Comparison of ENCODE assay signal across 23 cellular contexts in the genomic region with DNA sequence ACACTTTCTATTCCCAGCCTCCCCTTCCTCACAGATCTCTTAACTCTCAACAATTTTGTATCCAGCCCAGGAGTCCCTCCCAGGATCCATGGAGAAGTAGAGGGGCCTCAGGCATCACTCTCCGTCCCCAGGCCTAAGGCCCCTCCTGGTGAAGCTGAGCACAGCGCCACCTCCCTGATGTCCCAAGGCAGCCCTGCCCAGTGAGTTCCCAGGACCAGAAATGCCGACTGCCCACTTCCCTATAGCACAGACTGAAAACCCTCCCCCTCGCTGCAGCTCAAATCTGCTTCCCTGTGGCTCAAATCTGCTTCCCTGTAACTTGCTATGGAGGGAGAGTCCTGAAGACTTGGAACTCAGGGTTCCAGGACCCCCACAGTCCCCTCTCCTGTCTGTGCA. TPM values are rescaled to one million over a fixed set of nuclear protein-coding genes. Genes with fewer than 3 reads are reported as not detected.
DNase-seq lines count a peak whose midpoint lies in the region; ATAC-seq, FAIRE-seq and TF ChIP-seq lines count a peak whose summit lies in the region.
"Had no signal": no experiment of that assay in that cellular context is flagged by ENCODE, and none has a peak within 500 bp of the region (broad histone marks: within the 10 kb centered on the region; RNA-seq: fewer than 3 reads in every experiment).

No MANE protein-coding gene starts in this region.

- peaks cover 24% of the 10 kb centered on the region for H3K27me3 Mint-ChIP-seq in HFFc6 (ENCODE audit: insufficient read depth)
- H3K27me3 Mint-ChIP-seq: activated CD8-positive, alpha-beta T cell treated with anti-CD3 and anti-CD28 coated beads for 36 hours; activated naive CD8-positive, alpha-beta T cell treated with anti-CD3 and anti-CD28 coated beads, Interleukin-2, amount 10 ng/mL, durations not matched to agents 7 days and 5 days; natural killer cell treated with Interleukin-12 subunit alpha and Interleukin-12 subunit beta and Interleukin-15 and Interleukin-18, amount 100 ng/mL, for 72 hours had no signal

- H3K9ac ChIP-seq in H1 (replicated peaks in 1 of 4; ENCODE audit: extremely low read depth in 1 of 4, low read depth in 3 of 4, low read length in 3 of 4): no peak overlapping the region

- FAIRE-seq in H1 (lab: Jason Lieb, UNC): no peak
- FAIRE-seq: D721Med, small intestine had no signal

- no peak overlapping the region for H2BK120ac ChIP-seq in H1 (replicated peaks; ENCODE audit: low read depth, low read length)

- no peak overlapping the region for H2AK5ac ChIP-seq in H1 (ENCODE audit: low read depth, low read length)

- intact Hi-C loops in uterus (cut with DNase I; ENCODE audit: low total_unique reads): no loop called here
- intact Hi-C loops in Right ventricle myocardium inferior (cut with DNase I): no loop called here

- H3K27me3 ChIP-seq in BE2C (no peaks in the 10 kb centered on the region), H1 (replicated peaks in 1 of 4; ENCODE audit: control insufficient read depth in 3 of 4, extremely low read depth in 1 of 4, insufficient read depth in 3 of 4, low read length in 3 of 4) (no peaks in the 10 kb centered on the region), uterus (no peaks in the 10 kb centered on the region)

- H4K91ac ChIP-seq in H1 (replicated peaks; ENCODE audit: insufficient read length, low read length): no peak overlapping the region

- CTCF ChIA-PET in H1 (lab: Charles Lee; ENCODE audit: partially characterized antibody): interaction anchor here (0.8 to 3.2 kb wide), 15 partner anchors 8 to 218 kb away, joined by 3 to 15 read pairs (median 4); no protein-coding TSS in a partner anchor

- TF ChIP-seq RAD21 in H1 (IDR thresholded peaks at IDR 0.05 in 1 of 2, conservative IDR thresholded peaks at IDR 0.05 in 1 of 2; ENCODE audit: low read depth in 2 of 2, low read length in 2 of 2): peak; percentile 14 to 45; a peak in 3 of 4 replicates

- H4K20me1 ChIP-seq in H1 (replicated peaks in 1 of 2; ENCODE audit: control insufficient read depth in 1 of 2, insufficient read depth in 2 of 2, low read length in 2 of 2): no peaks in the 10 kb centered on the region

- H3K79me1 ChIP-seq in H1 (ENCODE audit: low read depth, low read length): no peaks in the 10 kb centered on the region

- no peak for TF ChIP-seq EP300 in H1 (IDR thresholded peaks at IDR 0.05; ENCODE audit: borderline replicate concordance in 1 of 2, low read depth in 2 of 2, low read length in 2 of 2)

- H3K56ac ChIP-seq in H1 (replicated peaks; ENCODE audit: insufficient read length, low read depth, low read length): no peak overlapping the region

- H2BK20ac ChIP-seq in H1 (ENCODE audit: low read length): no peak overlapping the region

- H2BK15ac ChIP-seq in H1 (ENCODE audit: low read length): no peak overlapping the region

- no peaks in the 10 kb centered on the region for H3K79me2 ChIP-seq in H1 (ENCODE audit: control insufficient read depth in 1 of 2, insufficient read depth in 2 of 2, low read length in 2 of 2)

- H3K36me3 Mint-ChIP-seq in HFFc6 (ENCODE audit: low read depth): no peaks in the 10 kb centered on the region
- H3K36me3 Mint-ChIP-seq: activated naive CD8-positive, alpha-beta T cell treated with anti-CD3 and anti-CD28 coated beads, Interleukin-2, amount 10 ng/mL, durations not matched to agents 7 days and 5 days; memory B cell; natural killer cell treated with Interleukin-12 subunit alpha and Interleukin-12 subunit beta and Interleukin-15 and Interleukin-18, amount 100 ng/mL, for 72 hours had no signal

- no peak overlapping the region for H2BK12ac ChIP-seq in H1 (ENCODE audit: low read depth, low read length)

- H2AFZ ChIP-seq in H1 (ENCODE audit: low read length): no peak overlapping the region

- no peaks in the 10 kb centered on the region for H3K9me3 ChIP-seq in BE2C
- H3K9me3 ChIP-seq in H1 (ENCODE audit: insufficient read depth in 2 of 2, low read depth in 1 of 2, low read length in 1 of 2): no peaks in the 10 kb centered on the region
- H3K9me3 ChIP-seq in uterus: no peaks in the 10 kb centered on the region
- H3K9me3 ChIP-seq: esophagus squamous epithelium, prostate gland, SJCRH30 had no signal

- no peak overlapping the region for H3K14ac ChIP-seq in H1 (ENCODE audit: insufficient read length)

- POLR2A ChIA-PET in H1 (lab: Charles Lee; ENCODE audit: partially characterized antibody): interaction anchor here (0.8 kb wide), 1 partner anchor 26 kb away, joined by 3 read pairs; no protein-coding TSS in a partner anchor

- no peaks in the 10 kb centered on the region for H3K23me2 ChIP-seq in H1 (ENCODE audit: low read depth, low read length)

- ATAC-seq in GM19463 (IDR thresholded peaks at IDR 0.05; ENCODE audit: unreplicated experiment) (no peak), Right ventricle myocardium inferior (no peak)
- ATAC-seq: activated CD8-positive, alpha-beta T cell treated with anti-CD3 and anti-CD28 coated beads for 36 hours; natural killer cell treated with Interleukin-12 subunit alpha and Interleukin-12 subunit beta and Interleukin-15 and Interleukin-18, amount 100 ng/mL, for 72 hours had no signal

- H3K4ac ChIP-seq in H1 (replicated peaks; ENCODE audit: insufficient read length, low read depth, low read length): no peak overlapping the region

- DNase-seq in BE2C (no peak), HFFc6 (no peak), OCI-M1 (lab: John Stamatoyannopoulos, UW) (peak; percentile 8), H1 (ENCODE audit: low read depth in 1 of 2, low spot score in 2 of 2) (no peak), NCI-H226 (no peak), uterus (no peak), Right ventricle myocardium inferior (ENCODE audit: missing footprints) (no peak)
- DNase-seq: activated CD8-positive, alpha-beta T cell treated with anti-CD3 and anti-CD28 coated beads for 36 hours; activated naive CD8-positive, alpha-beta T cell treated with anti-CD3 and anti-CD28 coated beads, Interleukin-2, amount 10 ng/mL, durations not matched to agents 7 days and 5 days; activated T-cell treated with anti-CD3 and anti-CD28 coated beads, Interleukin-2, amount 50 U/mL, for 48 hours; esophagus squamous epithelium; GF-D8; KG1; NCI-H1436 treated with DMSO at 0.1 percent for 48 hours; small intestine had no signal

- TF ChIP-seq CTCF in BE2C (IDR thresholded peaks at IDR 0.05; ENCODE audit: low read depth, low read length) (peak; percentile 19; the same call in 1 of the 2 replicates), HFFc6 (IDR thresholded peaks at IDR 0.05) (peak; percentile 37; the same call in 1 of the 2 replicates), H1 (IDR thresholded peaks at IDR 0.05; ENCODE audit: control extremely low read depth in 1 of 3, insufficient read depth in 1 of 3, low read depth in 1 of 3, low read length in 3 of 3) (peak in 2 of 3 experiments; percentile 46 to 47; a peak in 3 of 4 replicates), uterus (IDR thresholded peaks at IDR 0.05) (no peak)

- H3K4me1 ChIP-seq in BE2C (peaks cover 8% of the 10 kb centered on the region), H1 (replicated peaks in 1 of 4; ENCODE audit: control insufficient read depth in 3 of 4, insufficient read depth in 4 of 4, low read length in 3 of 4) (peaks cover 0 to 2% (median 0%) of the 10 kb centered on the region in 4 experiments; a peak in 2 of 7 replicates), uterus (no peaks in the 10 kb centered on the region)
- H3K4me1 ChIP-seq: prostate gland had no signal

- peak overlapping the region; percentile 45; the same call in 1 of the 2 replicates for H4K8ac ChIP-seq in H1 (ENCODE audit: extremely low read depth, insufficient read depth, low read length)

- H4K5ac ChIP-seq in H1 (ENCODE audit: insufficient read length, low read depth, low read length): no peak overlapping the region

- H3K4me1 Mint-ChIP-seq in HFFc6 (ENCODE audit: low read depth): no peaks in the 10 kb centered on the region

- no peak overlapping the region for H3K4me3 Mint-ChIP-seq in HFFc6
- H3K4me3 Mint-ChIP-seq: activated CD8-positive, alpha-beta T cell treated with anti-CD3 and anti-CD28 coated beads for 36 hours; activated naive CD8-positive, alpha-beta T cell treated with anti-CD3 and anti-CD28 coated beads, Interleukin-2, amount 10 ng/mL, durations not matched to agents 7 days and 5 days; memory B cell; natural killer cell treated with Interleukin-12 subunit alpha and Interleukin-12 subunit beta and Interleukin-15 and Interleukin-18, amount 100 ng/mL, for 72 hours had no signal

- no peak overlapping the region for H3K23ac ChIP-seq in H1 (ENCODE audit: insufficient read length)

- H3K36me3 ChIP-seq in BE2C (no peaks in the 10 kb centered on the region), H1 (ENCODE audit: control insufficient read depth in 2 of 4, insufficient read depth in 4 of 4, low read length in 3 of 4) (no peaks in the 10 kb centered on the region), uterus (no peaks in the 10 kb centered on the region)
- H3K36me3 ChIP-seq: esophagus squamous epithelium, prostate gland, SJCRH30 had no signal

- H3K18ac ChIP-seq in H1 (ENCODE audit: extremely low read depth, low read length): no peak overlapping the region

- no peak overlapping the region for H2BK5ac ChIP-seq in H1 (ENCODE audit: low read depth, low read length)

- WGBS in H1 (ENCODE audit: extremely low coverage in 1 of 2, insufficient coverage in 1 of 2, insufficient read length in 1 of 2, insufficient replicate concordance in 2 of 2, low coverage in 1 of 2, low lambda C conversion rate in 2 of 2, missing lambda C conversion rate in 1 of 2), 2 experiments: 68% methylated on average over 4 of the region's 4 CpGs; no CpG with 5 or more reads in 1 of the 2 experiments

- H3K4me3 ChIP-seq in BE2C (ENCODE audit: low read depth, low read length) (no peak overlapping the region), H1 (ENCODE audit: extremely low read depth in 1 of 4, insufficient read depth in 2 of 4, low read depth in 3 of 4, low read length in 4 of 4) (no peak overlapping the region), uterus (no peak overlapping the region)
- H3K4me3 ChIP-seq: esophagus squamous epithelium, prostate gland, SJCRH30 had no signal

- H3K4me2 ChIP-seq in H1 (ENCODE audit: insufficient read depth in 1 of 2, low read depth in 2 of 2, low read length in 2 of 2): no peak overlapping the region

- no peak overlapping the region for H3K27ac Mint-ChIP-seq in HFFc6
- H3K27ac Mint-ChIP-seq: activated CD8-positive, alpha-beta T cell treated with anti-CD3 and anti-CD28 coated beads for 36 hours; activated naive CD8-positive, alpha-beta T cell treated with anti-CD3 and anti-CD28 coated beads, Interleukin-2, amount 10 ng/mL, durations not matched to agents 7 days and 5 days; memory B cell; natural killer cell treated with Interleukin-12 subunit alpha and Interleukin-12 subunit beta and Interleukin-15 and Interleukin-18, amount 100 ng/mL, for 72 hours had no signal

- no peaks in the 10 kb centered on the region for H3K9me3 Mint-ChIP-seq in HFFc6
- H3K9me3 Mint-ChIP-seq: activated CD8-positive, alpha-beta T cell treated with anti-CD3 and anti-CD28 coated beads for 36 hours; activated naive CD8-positive, alpha-beta T cell treated with anti-CD3 and anti-CD28 coated beads, Interleukin-2, amount 10 ng/mL, durations not matched to agents 7 days and 5 days; memory B cell; natural killer cell treated with Interleukin-12 subunit alpha and Interleukin-12 subunit beta and Interleukin-15 and Interleukin-18, amount 100 ng/mL, for 72 hours had no signal

- H3K27ac ChIP-seq in H1 (ENCODE audit: low read depth, low read length) (no peak overlapping the region), uterus (no peak overlapping the region)
- H3K27ac ChIP-seq: esophagus squamous epithelium, prostate gland, SJCRH30, VCaP had no signal

- no peak for TF ChIP-seq POLR2A in H1 (IDR thresholded peaks at IDR 0.05; ENCODE audit: control extremely low read depth in 1 of 2, low read depth in 2 of 2, low read length in 2 of 2)
- TF ChIP-seq POLR2A in uterus (IDR thresholded peaks at IDR 0.05): no peak

RNA-seq across cellular contexts. Expression of gene YKT6, which starts 35.6 kb away (rescaled TPM):
- 199 TPM for polyA plus RNA-seq in BE2C (2012; ENCODE audit: insufficient read depth, insufficient read length, low read depth)
- total RNA-seq in HFFc6 (2021; fragmentation: NEBNext Ultra II Directional; extraction: Animal tissue kit (Norgen Biotek cat#: 25700)): 100 to 1,000 TPM; 155 to 174 (median 167) TPM
- total RNA-seq in H1 (2021; fragmentation: NEBNext Ultra II Directional; extraction: Animal tissue kit (Norgen Biotek cat#: 25700)): 103 and 108 TPM in 2 replicates
- 75.3 and 86.9 TPM in 2 replicates for polyA plus RNA-seq in H1 (2011; rRNA removed)
- polyA plus RNA-seq in H1 (2011; cell fraction: cytosol; rRNA removed): 100 TPM
- 111 TPM for polyA plus RNA-seq in H1 (2011; cell fraction: nucleus; rRNA removed)
- polyA plus RNA-seq in H1 (2012, experiment 1 of 2): 87.6 to 97.6 TPM (median 91.7 TPM) in 4 replicates
- 83.3 TPM for polyA plus RNA-seq in H1 (2012, experiment 2 of 2)
- 64.5 TPM for polyA plus RNA-seq in H1 (2013, experiment 1 of 2)
- 68.0 TPM for polyA plus RNA-seq in H1 (2013, experiment 2 of 2)
- 91.6 and 96.9 TPM in 2 replicates for polyA minus RNA-seq in H1 (2011; rRNA and poly(A)+ RNA removed)
- polyA minus RNA-seq in H1 (2011; cell fraction: cytosol; rRNA and poly(A)+ RNA removed): 38.1 TPM
- polyA minus RNA-seq in H1 (2011; cell fraction: nucleus; rRNA and poly(A)+ RNA removed): 51.1 TPM
- total RNA-seq in uterus: 10 to 100 TPM; 12.4 to 85.3 (median 49.4) TPM
- total RNA-seq in Right ventricle myocardium inferior: 58.0 TPM

RNA-seq across cellular contexts. Expression of gene GCK, which starts 47.1 kb away (rescaled TPM):
- polyA plus RNA-seq in BE2C (2012; ENCODE audit: insufficient read depth, insufficient read length, low read depth): not detected
- under 1 TPM in 4 of 6 experiments, not detected in 2; 0.11 to 0.26 (median 0.17) TPM for total RNA-seq in HFFc6 (2021; fragmentation: NEBNext Ultra II Directional; extraction: Animal tissue kit (Norgen Biotek cat#: 25700))
- 4.1 and 4.9 TPM in 2 replicates for total RNA-seq in H1 (2021; fragmentation: NEBNext Ultra II Directional; extraction: Animal tissue kit (Norgen Biotek cat#: 25700))
- 2.4 and 4.3 TPM in 2 replicates for polyA plus RNA-seq in H1 (2011; rRNA removed)
- polyA plus RNA-seq in H1 (2011; cell fraction: cytosol; rRNA removed): 3.8 TPM
- 3.8 TPM for polyA plus RNA-seq in H1 (2011; cell fraction: nucleus; rRNA removed)
- polyA plus RNA-seq in H1 (2012, experiment 1 of 2): 1.9 to 3.7 TPM (median 3.2 TPM) in 4 replicates
- polyA plus RNA-seq in H1 (2012, experiment 2 of 2): 3.3 TPM
- polyA plus RNA-seq in H1 (2013, experiment 1 of 2): 3.1 TPM
- 3.0 TPM for polyA plus RNA-seq in H1 (2013, experiment 2 of 2)
- 0.71 and 1.2 TPM in 2 replicates for polyA minus RNA-seq in H1 (2011; rRNA and poly(A)+ RNA removed)
- polyA minus RNA-seq in H1 (2011; cell fraction: cytosol; rRNA and poly(A)+ RNA removed): 2.1 TPM
- polyA minus RNA-seq in H1 (2011; cell fraction: nucleus; rRNA and poly(A)+ RNA removed): 2.0 TPM
- 1 to 10 TPM in 2 of 4 donors, under 1 TPM in 1, not detected in 1; 0.29 to 2.6 (median 1.8) TPM for total RNA-seq in uterus
- 1.8 TPM for total RNA-seq in Right ventricle myocardium inferior
- total RNA-seq: H4, SJCRH30 had no signal

Comparison
In these comparisons a context has a peak if more than half of its experiments do, and no peak if none do; other contexts are left out.
1. CTCF ChIP-seq: peak in BE2C (single experiment), HFFc6 (single experiment) and H1 (2 of 3); none in uterus (0 of 4).